In genomic region chr19:39398297-39398864, GRCh38 we compare ENCODE assay signal across 6 cellular contexts. TPM values are rescaled to one million over a fixed set of nuclear protein-coding genes. Genes with fewer than 3 reads are reported as not detected.
A peak's percentile ranks its signal among the peaks of the same experiment; 100 is the strongest.
DNase-seq lines count a peak whose midpoint lies in the region; ATAC-seq and TF ChIP-seq lines count a peak whose summit lies in the region.

No MANE protein-coding gene starts in this region.

- H3K9me3 Mint-ChIP-seq in activated B cell treated with CpG ODN at 0.5 μM for 24 hours = no peaks in the 10 kb centered on the region
- no peaks in the 10 kb centered on the region for H3K9me3 Mint-ChIP-seq in stimulated activated memory B cell treated with anti-CD40 and anti-IgM and Interleukin-4, amounts not matched to agents 10 μg/mL and 1 μg/mL and 100 μg/mL, for 72 hours

- DNase-seq in GM03348 (ENCODE audit: low spot score) (peak; percentile 76), activated B cell treated with CpG ODN at 0.5 μM for 24 hours (peak; percentile 60), HK-2 (ENCODE audit: unreplicated experiment) (no peak), NCI-H345 (lab: John Stamatoyannopoulos, UW) (no peak)

- no peaks in the 10 kb centered on the region for H3K27me3 ChIP-seq in gastroesophageal sphincter

- POLR2A ChIA-PET in activated B cell treated with CpG ODN at 0.5 μM for 24 hours (lab: Charles Lee) = interaction anchor here (0.5 to 8.1 kb wide), 20 partner anchors 9 to 141 kb away, joined by 3 to 213 read pairs (median 4); partner anchors contain the start of genes EID2, EID2B, GMFG and PLEKHG2

- CTCF ChIA-PET in activated B cell treated with CpG ODN at 0.5 μM for 24 hours (lab: Charles Lee) = interaction anchor here (0.9 to 8.3 kb wide), 8 partner anchors 10 to 276 kb away, joined by 3 to 168 read pairs (median 6); partner anchors contain the start of genes EID2B, PLEKHG2, RPS16 and SAMD4B

- peaks cover 38% of the 10 kb centered on the region for H3K36me3 Mint-ChIP-seq in activated B cell treated with CpG ODN at 0.5 μM for 24 hours (ENCODE audit: low read depth)
- H3K36me3 Mint-ChIP-seq in stimulated activated memory B cell treated with anti-CD40 and anti-IgM and Interleukin-4, amounts not matched to agents 10 μg/mL and 1 μg/mL and 100 μg/mL, for 72 hours = peaks cover 38% of the 10 kb centered on the region

- no peak for TF ChIP-seq POLR2A in gastroesophageal sphincter (IDR thresholded peaks at IDR 0.05)

- peak overlapping the region; percentile 67 for H3K4me3 Mint-ChIP-seq in activated B cell treated with CpG ODN at 0.5 μM for 24 hours
- peak overlapping the region; percentile 30 for H3K4me3 Mint-ChIP-seq in stimulated activated memory B cell treated with anti-CD40 and anti-IgM and Interleukin-4, amounts not matched to agents 10 μg/mL and 1 μg/mL and 100 μg/mL, for 72 hours

- ATAC-seq in activated B cell treated with CpG ODN at 0.5 μM for 24 hours (ENCODE audit: low read depth) (peak; percentile 12), gastroesophageal sphincter (peak; percentile 27)
- peak; percentile 1 for ATAC-seq in stimulated activated memory B cell treated with anti-CD40 and anti-IgM and Interleukin-4, amounts not matched to agents 10 μg/mL and 1 μg/mL and 100 μg/mL, for 72 hours

- peak overlapping the region; percentile 91 for H3K27ac Mint-ChIP-seq in activated B cell treated with CpG ODN at 0.5 μM for 24 hours
- H3K27ac Mint-ChIP-seq in stimulated activated memory B cell treated with anti-CD40 and anti-IgM and Interleukin-4, amounts not matched to agents 10 μg/mL and 1 μg/mL and 100 μg/mL, for 72 hours = peak overlapping the region; percentile 91

- no peak for TF ChIP-seq EP300 in gastroesophageal sphincter (IDR thresholded peaks at IDR 0.05)

- TF ChIP-seq CTCF in activated B cell treated with CpG ODN at 0.5 μM for 24 hours (IDR thresholded peaks at IDR 0.05) = no peak
- TF ChIP-seq CTCF in gastroesophageal sphincter (IDR thresholded peaks at IDR 0.05) = no peak

- H3K9me3 ChIP-seq in gastroesophageal sphincter = no peaks in the 10 kb centered on the region

- no CpG with 5 or more reads among the region's 11 CpGs for WGBS in gastroesophageal sphincter (ENCODE audit: low coverage in 1 of 2), 2 donors

- H3K4me1 ChIP-seq in gastroesophageal sphincter = peaks cover 8 to 81% (median 20%) of the 10 kb centered on the region in 3 donors

- peak overlapping the region in 1 of 2 donors; percentile 20 for H3K4me3 ChIP-seq in gastroesophageal sphincter

- intact Hi-C loops in activated B cell treated with CpG ODN at 0.5 μM for 24 hours (cut with micrococcal nuclease) = no loop called here

- peak overlapping the region; percentile 87 to 99 (median 93) for H3K27ac ChIP-seq in gastroesophageal sphincter

- H3K4me1 Mint-ChIP-seq in activated B cell treated with CpG ODN at 0.5 μM for 24 hours = peaks cover 64% of the 10 kb centered on the region
- H3K4me1 Mint-ChIP-seq in stimulated activated memory B cell treated with anti-CD40 and anti-IgM and Interleukin-4, amounts not matched to agents 10 μg/mL and 1 μg/mL and 100 μg/mL, for 72 hours = peaks cover 79% of the 10 kb centered on the region

- no peaks in the 10 kb centered on the region for H3K27me3 Mint-ChIP-seq in activated B cell treated with CpG ODN at 0.5 μM for 24 hours
- no peaks in the 10 kb centered on the region for H3K27me3 Mint-ChIP-seq in stimulated activated memory B cell treated with anti-CD40 and anti-IgM and Interleukin-4, amounts not matched to agents 10 μg/mL and 1 μg/mL and 100 μg/mL, for 72 hours

- peaks cover 0 to 52% of the 10 kb centered on the region in 2 donors for H3K36me3 ChIP-seq in gastroesophageal sphincter

RNA-seq across cellular contexts. Expression of gene MED29, which starts 7.2 kb away (rescaled TPM):
- total RNA-seq in activated B cell treated with CpG ODN at 0.5 μM for 24 hours (38.0 and 39.0 TPM in 2 replicates), gastroesophageal sphincter (10 to 100 TPM; 30.0 to 50.7 (median 36.4) TPM)

RNA-seq across cellular contexts. Expression of gene PAF1, which starts 7.5 kb away (rescaled TPM):
- 50.3 and 52.4 TPM in 2 replicates for total RNA-seq in activated B cell treated with CpG ODN at 0.5 μM for 24 hours
- 10 to 100 TPM; 32.8 to 48.0 (median 44.0) TPM for total RNA-seq in gastroesophageal sphincter

RNA-seq across cellular contexts. Expression of gene ZFP36, which starts 8.3 kb away (rescaled TPM):
- total RNA-seq in activated B cell treated with CpG ODN at 0.5 μM for 24 hours (167 and 206 TPM in 2 replicates), gastroesophageal sphincter (100 to 1,000 TPM in 3 of 4 donors, 10 to 100 TPM in 1; 78.6 to 276 (median 158) TPM)

RNA-seq across cellular contexts. Expression of gene PLEKHG2, which starts 14.1 kb away (rescaled TPM):
- total RNA-seq in activated B cell treated with CpG ODN at 0.5 μM for 24 hours (111 and 125 TPM in 2 replicates), gastroesophageal sphincter (10 to 100 TPM; 19.5 to 35.3 (median 23.4) TPM)

RNA-seq across cellular contexts. Expression of gene RPS16, which starts 37.4 kb away (rescaled TPM):
- 4,002 and 4,656 TPM in 2 replicates for total RNA-seq in activated B cell treated with CpG ODN at 0.5 μM for 24 hours
- total RNA-seq in gastroesophageal sphincter = 1,000 to 10,000 TPM; 1,023 to 1,769 (median 1,110) TPM

Comparison
In these comparisons a context has a peak if more than half of its experiments do, and no peak if none do; other contexts are left out.
1. DNase-seq: peak in GM03348 (single experiment) and activated B cell treated with CpG ODN at 0.5 μM for 24 hours (single experiment); none in HK-2 (single experiment) and NCI-H345 (single experiment).
2. Peak in every context shown above with its lines, with median percentiles within 50 percentile points of each other: ATAC-seq.